8 cellular contexts compared by ENCODE assay signal in genomic region chr11:130861902-130862552, GRCh38. TPM values are rescaled to one million over a fixed set of nuclear protein-coding genes. Genes with fewer than 3 reads are reported as not detected.
DNase-seq lines count a peak whose midpoint lies in the region; ATAC-seq and TF ChIP-seq lines count a peak whose summit lies in the region.

No MANE protein-coding gene starts in this region.

- TF ChIP-seq CTCF in CD8-positive, alpha-beta T cell (IDR thresholded peaks at IDR 0.05): peak; percentile 100
- peak; percentile 97 for TF ChIP-seq CTCF in HL-60 (IDR thresholded peaks at IDR 0.05; ENCODE audit: insufficient read depth, low read length)

- H3K27me3 ChIP-seq in CD8-positive, alpha-beta T cell (ENCODE audit: insufficient read depth, low read length): no peaks in the 10 kb centered on the region
- no peaks in the 10 kb centered on the region for H3K27me3 ChIP-seq in HL-60 (ENCODE audit: insufficient read depth, poor library complexity, severe bottlenecking)

- peaks cover 3% of the 10 kb centered on the region for H3K36me3 Mint-ChIP-seq in CD8-positive, alpha-beta T cell
- no peaks in the 10 kb centered on the region for H3K36me3 Mint-ChIP-seq in activated CD4-positive, alpha-beta memory T cell treated with anti-CD3 and anti-CD28 coated beads for 36 hours

- no peak overlapping the region for H3K4me3 ChIP-seq in CD8-positive, alpha-beta T cell (ENCODE audit: low read depth, low read length)
- no peak overlapping the region for H3K4me3 ChIP-seq in HL-60 (replicated peaks; ENCODE audit: insufficient read depth, low read length)

- peak; percentile 88 for ATAC-seq in CD8-positive, alpha-beta T cell
- ATAC-seq in GM19468 (IDR thresholded peaks at IDR 0.05; ENCODE audit: extremely low read depth, unreplicated experiment): peak; percentile 51

- intact Hi-C loops in CD8-positive, alpha-beta T cell (cut with DNase I, micrococcal nuclease): loop anchor here (1.0 kb wide), 3 partner anchors 427 to 649 kb away; no protein-coding TSS in a partner anchor
- intact Hi-C loops in activated CD4-positive, alpha-beta memory T cell treated with anti-CD3 and anti-CD28 coated beads for 36 hours (cut with micrococcal nuclease): loop anchor here (1.0 to 2.0 kb wide), 3 partner anchors 32 to 649 kb away; no protein-coding TSS in a partner anchor

- H3K4me1 Mint-ChIP-seq in CD8-positive, alpha-beta T cell (ENCODE audit: low read depth): no peaks in the 10 kb centered on the region
- H3K4me1 Mint-ChIP-seq in activated CD4-positive, alpha-beta memory T cell treated with anti-CD3 and anti-CD28 coated beads for 36 hours (ENCODE audit: low read depth): peaks cover 3% of the 10 kb centered on the region

- no peaks in the 10 kb centered on the region for H3K9me3 ChIP-seq in CD8-positive, alpha-beta T cell (ENCODE audit: low read length)

- no peak overlapping the region for H3K4me3 Mint-ChIP-seq in CD8-positive, alpha-beta T cell
- no peak overlapping the region for H3K4me3 Mint-ChIP-seq in activated CD4-positive, alpha-beta memory T cell treated with anti-CD3 and anti-CD28 coated beads for 36 hours

- no peak overlapping the region for H3K27ac Mint-ChIP-seq in CD8-positive, alpha-beta T cell
- no peak overlapping the region for H3K27ac Mint-ChIP-seq in activated CD4-positive, alpha-beta memory T cell treated with anti-CD3 and anti-CD28 coated beads for 36 hours

- CTCF ChIA-PET in CD8-positive, alpha-beta T cell (lab: Charles Lee): interaction anchor here (0.6 to 8.9 kb wide), 39 partner anchors 10 to 1619 kb away, joined by 3 to 163 read pairs (median 4); partner anchors contain the start of genes ADAMTS8 and SNX19
- CTCF ChIA-PET in activated CD4-positive, alpha-beta memory T cell treated with anti-CD3 and anti-CD28 coated beads for 36 hours (lab: Charles Lee): interaction anchor here (0.6 to 9.4 kb wide), 55 partner anchors 8 to 870 kb away, joined by 3 to 347 read pairs (median 5); partner anchors contain the start of genes ADAMTS15, ADAMTS8 and SNX19

- H3K9me3 Mint-ChIP-seq in CD8-positive, alpha-beta T cell: no peaks in the 10 kb centered on the region
- no peaks in the 10 kb centered on the region for H3K9me3 Mint-ChIP-seq in activated CD4-positive, alpha-beta memory T cell treated with anti-CD3 and anti-CD28 coated beads for 36 hours

- peaks cover 8% of the 10 kb centered on the region for H3K4me1 ChIP-seq in CD8-positive, alpha-beta T cell (ENCODE audit: insufficient read depth, low read length)

- H3K27ac ChIP-seq in CD8-positive, alpha-beta T cell (ENCODE audit: low read depth, low read length): no peak overlapping the region
- H3K27ac ChIP-seq in HL-60 (replicated peaks): no peak overlapping the region

- POLR2A ChIA-PET in CD8-positive, alpha-beta T cell (lab: Charles Lee): no interaction called here
- POLR2A ChIA-PET in activated CD4-positive, alpha-beta memory T cell treated with anti-CD3 and anti-CD28 coated beads for 36 hours (lab: Charles Lee): interaction anchor here (1.0 kb wide), 1 partner anchor 427 kb away, joined by 4 read pairs; no protein-coding TSS in a partner anchor

- no peaks in the 10 kb centered on the region for H3K36me3 ChIP-seq in CD8-positive, alpha-beta T cell (ENCODE audit: insufficient read depth, low read length)

- H3K27me3 Mint-ChIP-seq in CD8-positive, alpha-beta T cell (ENCODE audit: low read depth): peaks cover 7% of the 10 kb centered on the region
- H3K27me3 Mint-ChIP-seq in activated CD4-positive, alpha-beta memory T cell treated with anti-CD3 and anti-CD28 coated beads for 36 hours: peaks cover 2% of the 10 kb centered on the region

- DNase-seq in CD8-positive, alpha-beta T cell: peak; percentile 70 to 91 (median 87)
- peak; percentile 78 to 84 for DNase-seq in HL-60 (ENCODE audit: low read depth in 1 of 2, low spot score in 1 of 2)
- DNase-seq in NCI-H82 (lab: John Stamatoyannopoulos, UW): peak; percentile 94
- peak; percentile 89 for DNase-seq in activated CD4-positive, alpha-beta memory T cell treated with anti-CD3 and anti-CD28 coated beads for 36 hours
- DNase-seq in effector CD4-positive, alpha-beta T cell: peak; percentile 85
- peak; percentile 94 to 97 for DNase-seq in lung microvascular endothelial cell (ENCODE audit: low read depth in 2 of 2)
- peak; percentile 55 for DNase-seq in stimulated activated CD8-positive, alpha-beta memory T cell treated with anti-CD3 and anti-CD28 coated beads, Interleukin-12 subunit alpha, Interleukin-12 subunit beta, amount 100 ng/mL, for 24 hours (ENCODE audit: extremely low read depth)

RNA-seq across cellular contexts. Expression of gene SNX19, which starts 54.3 kb away (rescaled TPM):
- 10 to 100 TPM; 31.7 to 36.7 TPM for total RNA-seq in CD8-positive, alpha-beta T cell
- 10 to 100 TPM; 26.0 to 27.0 TPM for total RNA-seq in activated CD4-positive, alpha-beta memory T cell treated with anti-CD3 and anti-CD28 coated beads for 36 hours
- total RNA-seq in lung microvascular endothelial cell: 28.5 and 48.8 TPM in 2 replicates
